In genomic region chr16:3787924-3788661, GRCh38 we compare ENCODE assay signal across 13 cellular contexts.
A peak's percentile ranks its signal among the peaks of the same experiment; 100 is the strongest.
DNase-seq lines count a peak whose midpoint lies in the region; ATAC-seq and TF ChIP-seq lines count a peak whose summit lies in the region.
"Had no signal": no experiment of that assay in that cellular context is flagged by ENCODE, and none has a peak within 500 bp of the region (broad histone marks: within the 10 kb centered on the region; RNA-seq: fewer than 3 reads in every experiment).

No MANE protein-coding gene starts in this region.

- no peak for TF ChIP-seq CTCF in GM12865 (IDR thresholded peaks at IDR 0.05; ENCODE audit: insufficient read depth, low read depth, low read length, missing control alignments)
- TF ChIP-seq CTCF in HFFc6 (IDR thresholded peaks at IDR 0.05) = no peak

- H3K4me3 Mint-ChIP-seq in IgD-negative memory B cell (peak overlapping the region in 2 of 4 donors; percentile 65 to 70), HFFc6 (no peak overlapping the region)
- H3K4me3 Mint-ChIP-seq: mesothelial cell of epicardium had no signal

- H3K9me3 Mint-ChIP-seq in IgD-negative memory B cell (no peaks in the 10 kb centered on the region), HFFc6 (no peaks in the 10 kb centered on the region)
- H3K9me3 Mint-ChIP-seq: mesothelial cell of epicardium had no signal

- H3K36me3 Mint-ChIP-seq in IgD-negative memory B cell = no peaks in the 10 kb centered on the region
- H3K36me3 Mint-ChIP-seq in HFFc6 (ENCODE audit: low read depth) = peaks cover 29% of the 10 kb centered on the region

- no peak overlapping the region for H3K4me3 ChIP-seq in GM12865 (ENCODE audit: low read depth, low read length)
- H3K4me3 ChIP-seq: psoas muscle had no signal

- H3K27ac Mint-ChIP-seq in IgD-negative memory B cell = peak overlapping the region in 2 of 3 donors; percentile 46 to 56
- no peak overlapping the region; the same call in 1 of the 2 replicates for H3K27ac Mint-ChIP-seq in HFFc6
- H3K27ac Mint-ChIP-seq: mesothelial cell of epicardium had no signal

- H3K4me1 Mint-ChIP-seq in IgD-negative memory B cell = peaks cover 15 to 37% (median 29%) of the 10 kb centered on the region in 3 donors
- H3K4me1 Mint-ChIP-seq in HFFc6 (ENCODE audit: low read depth) = peaks cover 4% of the 10 kb centered on the region; the same call in 1 of the 2 replicates
- H3K4me1 Mint-ChIP-seq: mesothelial cell of epicardium had no signal

- ATAC-seq in GM19035 (IDR thresholded peaks at IDR 0.05; ENCODE audit: unreplicated experiment) (peak; percentile 63), HG02759 (IDR thresholded peaks at IDR 0.05; ENCODE audit: unreplicated experiment) (peak; percentile 87)

- H3K27me3 Mint-ChIP-seq in IgD-negative memory B cell = no peaks in the 10 kb centered on the region
- peaks cover 7% of the 10 kb centered on the region; the same call in 1 of the 2 replicates for H3K27me3 Mint-ChIP-seq in HFFc6 (ENCODE audit: insufficient read depth)

- DNase-seq in GM12865 (ENCODE audit: low read depth) (peak; percentile 84), HFFc6 (no peak), NOMO-1 treated with DMSO at 0.1 percent for 48 hours (lab: John Stamatoyannopoulos, UW; ENCODE audit: unreplicated experiment) (no peak), NCI-H69 (lab: John Stamatoyannopoulos, UW) (no peak), epidermal melanocyte (ENCODE audit: insufficient read length, low spot score) (no peak)
- DNase-seq: AML-193; NCI-H2171 treated with DMSO at 0.1 percent for 48 hours; psoas muscle; stimulated activated CD4-positive, alpha-beta T cell treated with anti-CD3 and anti-CD28 coated beads, Interleukin-4, amount 100 ng/mL, for 1 hour had no signal
